In the genomic region with DNA sequence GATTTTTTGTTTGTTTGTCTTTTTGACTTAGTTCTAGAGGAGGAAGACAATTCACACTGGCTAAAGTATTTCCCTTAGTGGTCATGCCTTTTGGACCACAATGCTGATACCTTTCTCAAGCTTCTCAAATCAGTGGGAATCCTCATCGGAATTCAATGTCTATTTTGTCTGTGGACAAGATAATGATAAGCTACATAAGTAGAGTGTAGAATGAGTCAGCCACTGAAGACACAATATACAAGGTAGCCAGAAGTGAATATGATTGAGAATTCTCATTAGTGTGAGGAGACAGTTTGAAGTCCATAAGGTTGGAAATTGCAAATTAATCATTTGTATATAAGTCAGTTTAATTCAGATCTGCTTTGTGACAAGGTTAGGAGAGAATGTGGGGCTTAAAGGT, we compare ENCODE assay signal across 21 cellular contexts. TPM values are rescaled to one million over a fixed set of nuclear protein-coding genes. Genes with fewer than 3 reads are reported as not detected.
DNase-seq lines count a peak whose midpoint lies in the region; TF ChIP-seq lines count a peak whose summit lies in the region.
"Had no signal": no experiment of that assay in that cellular context is flagged by ENCODE, and none has a peak within 500 bp of the region (broad histone marks: within the 10 kb centered on the region; RNA-seq: fewer than 3 reads in every experiment).

No MANE protein-coding gene starts in this region.

- H3K9me3 ChIP-seq in neural cell (ENCODE audit: low read length) = no peaks in the 10 kb centered on the region
- no peaks in the 10 kb centered on the region for H3K9me3 ChIP-seq in osteoblast (ENCODE audit: low read depth, low read length)
- no peaks in the 10 kb centered on the region for H3K9me3 ChIP-seq in right atrium auricular region
- no peaks in the 10 kb centered on the region for H3K9me3 ChIP-seq in A673 (ENCODE audit: low read depth, low read length, poor library complexity, severe bottlenecking)

- no TSS peak for BruUV-seq in A673 (replicated peaks; lab: Mats Ljungman, UMichigan)

- peak; percentile 15 to 19 for DNase-seq in NCI-H446 (lab: John Stamatoyannopoulos, UW)
- DNase-seq in chondrocyte (ENCODE audit: low spot score) = no peak
- no peak for DNase-seq in osteoblast (ENCODE audit: insufficient read length, low spot score, missing footprints)
- DNase-seq in right atrium auricular region (ENCODE audit: low spot score) = no peak
- DNase-seq in HUDEP-2 (lab: John Stamatoyannopoulos, UW; ENCODE audit: unreplicated experiment in 76 of 76) = no peak
- DNase-seq in A673 (ENCODE audit: low spot score) = no peak
- DNase-seq: Calu3; CD4-positive, alpha-beta memory T cell; GM23248; HCEC 1CT; KBM-7; NCI-H1092; NCI-H146; NCI-H2081; NCI-H524 treated with DMSO at 0.1 percent for 48 hours; SHP77 treated with DMSO at 0.1 percent for 48 hours had no signal

- H3K36me3 ChIP-seq in neural cell (ENCODE audit: insufficient read depth, low read length) (no peaks in the 10 kb centered on the region), osteoblast (ENCODE audit: insufficient read depth, low read length) (no peaks in the 10 kb centered on the region), right atrium auricular region (no peaks in the 10 kb centered on the region), A673 (ENCODE audit: insufficient read depth, low read length, poor library complexity, severe bottlenecking) (no peaks in the 10 kb centered on the region)

- H3K36me3 Mint-ChIP-seq in chondrocyte (ENCODE audit: low read depth) = no peaks in the 10 kb centered on the region
- H3K36me3 Mint-ChIP-seq: CD4-positive, alpha-beta memory T cell had no signal

- H3K4me1 Mint-ChIP-seq in chondrocyte (ENCODE audit: low read depth) = peaks cover 28% of the 10 kb centered on the region

- H4K20me1 ChIP-seq in neural cell (ENCODE audit: insufficient read depth) (no peaks in the 10 kb centered on the region), osteoblast (ENCODE audit: insufficient read depth, low read length) (no peaks in the 10 kb centered on the region)

- H3K79me2 ChIP-seq in neural cell (replicated peaks; ENCODE audit: insufficient read depth, low read length) (peaks cover 31% of the 10 kb centered on the region), osteoblast (ENCODE audit: insufficient read depth, low read length) (no peaks in the 10 kb centered on the region)

- H3K9me2 ChIP-seq in neural cell (ENCODE audit: insufficient read depth, low read length) = no peaks in the 10 kb centered on the region

- H3K27ac ChIP-seq in neural cell (ENCODE audit: low read length) (peak overlapping the region; percentile 15), osteoblast (ENCODE audit: low read depth, low read length) (no peak overlapping the region), right atrium auricular region (no peak overlapping the region), A673 (ENCODE audit: low read depth, low read length, poor library complexity, severe bottlenecking) (no peak overlapping the region)
- H3K27ac ChIP-seq: GM23248 had no signal

- no peaks in the 10 kb centered on the region for H3F3A ChIP-seq in neural cell (ENCODE audit: insufficient read depth, low read length, poor library complexity, severe bottlenecking)

- no peaks in the 10 kb centered on the region for H3K9me3 Mint-ChIP-seq in chondrocyte (ENCODE audit: low read depth)

- peak overlapping the region; percentile 31 for H3K4me3 Mint-ChIP-seq in chondrocyte (ENCODE audit: unreplicated experiment)
- H3K4me3 Mint-ChIP-seq: B cell; CD4-positive, alpha-beta memory T cell had no signal

- H3K27me3 ChIP-seq in neural cell (ENCODE audit: insufficient read depth, low read depth, low read length) (peaks cover 11% of the 10 kb centered on the region), osteoblast (ENCODE audit: insufficient read depth, low read length) (no peaks in the 10 kb centered on the region), right atrium auricular region (peaks cover 0 to 23% of the 10 kb centered on the region in 2 donors), A673 (replicated peaks; ENCODE audit: insufficient read depth, low read depth, low read length, poor library complexity) (peaks cover 24% of the 10 kb centered on the region)

- no peak overlapping the region for H2AFZ ChIP-seq in neural cell (ENCODE audit: low read depth, low read length)
- no peak overlapping the region for H2AFZ ChIP-seq in osteoblast (ENCODE audit: low read length)
- H2AFZ ChIP-seq: GM23248 had no signal

- peaks cover 53% of the 10 kb centered on the region for H3K27me3 Mint-ChIP-seq in chondrocyte (ENCODE audit: low read depth)

- CTCF ChIA-PET in A673 (lab: Charles Lee) = no interaction called here

- H3K4me2 ChIP-seq in neural cell (ENCODE audit: low read length) (peak overlapping the region; percentile 54), osteoblast (ENCODE audit: insufficient read depth, low read length) (no peak overlapping the region)

- TF ChIP-seq CTCF in chondrocyte (IDR thresholded peaks at IDR 0.05) (no peak), neural cell (IDR thresholded peaks at IDR 0.05; ENCODE audit: poor library complexity, severe bottlenecking) (no peak), osteoblast (IDR thresholded peaks at IDR 0.05; ENCODE audit: extremely low read depth, low read depth, low read length) (no peak), right atrium auricular region (IDR thresholded peaks at IDR 0.05) (no peak), A673 (conservative IDR thresholded peaks at IDR 0.05; ENCODE audit: low read depth, low read length) (no peak)

- no peak overlapping the region for H3K27ac Mint-ChIP-seq in chondrocyte (ENCODE audit: unreplicated experiment)
- H3K27ac Mint-ChIP-seq: B cell; CD4-positive, alpha-beta memory T cell had no signal

- intact Hi-C loops in A673 (cut with micrococcal nuclease; ENCODE audit: unreplicated experiment) = no loop called here

- POLR2A ChIA-PET in A673 (lab: Charles Lee; ENCODE audit: low non-redundant PET) = no interaction called here

- H3K4me1 ChIP-seq in osteoblast (ENCODE audit: insufficient read depth, low read length) (no peaks in the 10 kb centered on the region), right atrium auricular region (peaks cover 0 to 14% of the 10 kb centered on the region in 2 donors), A673 (ENCODE audit: insufficient read depth, low read length, poor library complexity, severe bottlenecking) (no peaks in the 10 kb centered on the region)

- no peak for TF ChIP-seq RAD21 in neural cell (conservative IDR thresholded peaks at IDR 0.05)

- H3K4me3 ChIP-seq in neural cell (ENCODE audit: low read length) (peak overlapping the region; percentile 72), osteoblast (ENCODE audit: insufficient read depth, low read length) (no peak overlapping the region), right atrium auricular region (no peak overlapping the region), A673 (ENCODE audit: low read depth, low read length, poor library complexity, severe bottlenecking) (no peak overlapping the region)
- H3K4me3 ChIP-seq: GM23248 had no signal

- no peak for TF ChIP-seq EP300 in neural cell (conservative IDR thresholded peaks at IDR 0.05; ENCODE audit: poor library complexity, severe bottlenecking)

- H3K9ac ChIP-seq in neural cell (ENCODE audit: low read length) = no peak overlapping the region
- H3K9ac ChIP-seq: GM23248 had no signal

TF ChIP-seq in neural cell, 6 proteins besides CTCF, POLR2A, EP300 and RAD21:
- TF ChIP-seq TAF1 (IDR thresholded peaks at IDR 0.05; ENCODE audit: low read depth) = no peak
- TF ChIP-seq, protein P1, sequence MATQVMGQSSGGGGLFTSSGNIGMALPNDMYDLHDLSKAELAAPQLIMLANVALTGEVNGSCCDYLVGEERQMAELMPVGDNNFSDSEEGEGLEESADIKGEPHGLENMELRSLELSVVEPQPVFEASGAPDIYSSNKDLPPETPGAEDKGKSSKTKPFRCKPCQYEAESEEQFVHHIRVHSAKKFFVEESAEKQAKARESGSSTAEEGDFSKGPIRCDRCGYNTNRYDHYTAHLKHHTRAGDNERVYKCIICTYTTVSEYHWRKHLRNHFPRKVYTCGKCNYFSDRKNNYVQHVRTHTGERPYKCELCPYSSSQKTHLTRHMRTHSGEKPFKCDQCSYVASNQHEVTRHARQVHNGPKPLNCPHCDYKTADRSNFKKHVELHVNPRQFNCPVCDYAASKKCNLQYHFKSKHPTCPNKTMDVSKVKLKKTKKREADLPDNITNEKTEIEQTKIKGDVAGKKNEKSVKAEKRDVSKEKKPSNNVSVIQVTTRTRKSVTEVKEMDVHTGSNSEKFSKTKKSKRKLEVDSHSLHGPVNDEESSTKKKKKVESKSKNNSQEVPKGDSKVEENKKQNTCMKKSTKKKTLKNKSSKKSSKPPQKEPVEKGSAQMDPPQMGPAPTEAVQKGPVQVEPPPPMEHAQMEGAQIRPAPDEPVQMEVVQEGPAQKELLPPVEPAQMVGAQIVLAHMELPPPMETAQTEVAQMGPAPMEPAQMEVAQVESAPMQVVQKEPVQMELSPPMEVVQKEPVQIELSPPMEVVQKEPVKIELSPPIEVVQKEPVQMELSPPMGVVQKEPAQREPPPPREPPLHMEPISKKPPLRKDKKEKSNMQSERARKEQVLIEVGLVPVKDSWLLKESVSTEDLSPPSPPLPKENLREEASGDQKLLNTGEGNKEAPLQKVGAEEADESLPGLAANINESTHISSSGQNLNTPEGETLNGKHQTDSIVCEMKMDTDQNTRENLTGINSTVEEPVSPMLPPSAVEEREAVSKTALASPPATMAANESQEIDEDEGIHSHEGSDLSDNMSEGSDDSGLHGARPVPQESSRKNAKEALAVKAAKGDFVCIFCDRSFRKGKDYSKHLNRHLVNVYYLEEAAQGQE (IDR thresholded peaks at IDR 0.05; ENCODE audit: borderline replicate concordance) = no peak
- no peak for TF ChIP-seq EZH2 (IDR thresholded peaks at IDR 0.05; ENCODE audit: borderline replicate concordance, insufficient read depth, low read length, poor library complexity, severe bottlenecking)
- TF ChIP-seq POLR2AphosphoS5 (IDR thresholded peaks at IDR 0.05) = no peak
- no peak for TF ChIP-seq SMC3 (conservative IDR thresholded peaks at IDR 0.05; ENCODE audit: poor library complexity)
- TF ChIP-seq MXI1 (conservative IDR thresholded peaks at IDR 0.05; ENCODE audit: poor library complexity, severe bottlenecking) = no peak
TF ChIP-seq in neural cell: peak in this region for 0.

RNA-seq across cellular contexts. Expression of a gene that starts 4.1 kb away (rescaled TPM):
- total RNA-seq in chondrocyte (4.1 to 10.6 TPM (median 4.9 TPM) in 3 replicates), osteoblast (not detected in 2 replicates), right atrium auricular region (not detected), A673 (2021) (0.17 TPM in 1 of 2 replicates, not detected in the other)
- polyA plus RNA-seq in neural cell = 8.3 and 12.8 TPM in 2 replicates
- 36.5 and 45.4 TPM in 2 replicates for polyA minus RNA-seq in neural cell
- total RNA-seq: B cell; Calu3; CD4-positive, alpha-beta memory T cell; GM23248; MCF 10A; RPMI7951 had no signal
- polyA plus RNA-seq: AG04450; CD4-positive, alpha-beta memory T cell; GM23248 had no signal

Comparison
In these comparisons a context has a peak if more than half of its experiments do, and no peak if none do; other contexts are left out.
1. DNase-seq: peak in NCI-H446 (2 of 2); none in chondrocyte (single experiment), osteoblast (single experiment), right atrium auricular region (single experiment), HUDEP-2 (0 of 76) and A673 (single experiment).